21 cellular contexts compared by ENCODE assay signal in genomic region chr11:111909378-111909777, GRCh38. TPM values are rescaled to one million over a fixed set of nuclear protein-coding genes. Genes with fewer than 3 reads are reported as not detected.
DNase-seq lines count a peak whose midpoint lies in the region; ATAC-seq and TF ChIP-seq lines count a peak whose summit lies in the region.
"Had no signal": no experiment of that assay in that cellular context is flagged by ENCODE, and none has a peak within 500 bp of the region (broad histone marks: within the 10 kb centered on the region; RNA-seq: fewer than 3 reads in every experiment).

No MANE protein-coding gene starts in this region.

- H3K9me2 ChIP-seq in GM23338 (ENCODE audit: insufficient read depth) (no peaks in the 10 kb centered on the region), Karpas-422 (replicated peaks; ENCODE audit: insufficient read depth, low read length) (no peaks in the 10 kb centered on the region)

- H3K79me2 ChIP-seq in GM23338 (replicated peaks; ENCODE audit: insufficient read depth) = no peaks in the 10 kb centered on the region
- H3K79me2 ChIP-seq in Karpas-422 (ENCODE audit: low read length) = no peaks in the 10 kb centered on the region

- ATAC-seq in heart right ventricle = no peak
- no peak for ATAC-seq in right cardiac atrium
- no peak for ATAC-seq in GM23338
- ATAC-seq: A549; effector memory CD8-positive, alpha-beta T cell; foreskin keratinocyte had no signal

- peaks cover 29% of the 10 kb centered on the region for H3K4me1 Mint-ChIP-seq in GM23338

- H3K9me3 Mint-ChIP-seq in GM23338 = no peaks in the 10 kb centered on the region; the same call in 1 of the 3 replicates

- peaks cover 0 to 17% (median 4%) of the 10 kb centered on the region in 9 donors for H3K4me1 ChIP-seq in heart right ventricle
- no peaks in the 10 kb centered on the region for H3K4me1 ChIP-seq in right cardiac atrium (ENCODE audit: control insufficient read depth, insufficient read depth, low read length)
- H3K4me1 ChIP-seq in uterus = no peaks in the 10 kb centered on the region
- peaks cover 21% of the 10 kb centered on the region for H3K4me1 ChIP-seq in GM23338 (ENCODE audit: insufficient read depth)
- no peaks in the 10 kb centered on the region for H3K4me1 ChIP-seq in Karpas-422 (ENCODE audit: low read length)

- H2AFZ ChIP-seq in GM23338 = no peak overlapping the region
- H2AFZ ChIP-seq in Karpas-422 (ENCODE audit: low read length) = no peak overlapping the region

- no peak overlapping the region for H3K27ac Mint-ChIP-seq in GM23338
- H3K27ac Mint-ChIP-seq: effector memory CD8-positive, alpha-beta T cell had no signal

- WGBS in heart right ventricle, 2 donors = 41 to 46% methylated on average over 5 of the region's 5 CpGs
- WGBS in right cardiac atrium = 50% methylated on average over 5 of the region's 5 CpGs

- H3K36me3 ChIP-seq in heart right ventricle (peaks cover 0 to 32% (median 18%) of the 10 kb centered on the region in 9 donors), uterus (no peaks in the 10 kb centered on the region), GM23338 (ENCODE audit: insufficient read depth) (no peaks in the 10 kb centered on the region), Karpas-422 (ENCODE audit: insufficient read depth, low read length) (no peaks in the 10 kb centered on the region)
- H3K36me3 ChIP-seq: brain microvascular endothelial cell had no signal

- H3K36me3 Mint-ChIP-seq in GM23338 (ENCODE audit: low read depth) = no peaks in the 10 kb centered on the region

- intact Hi-C loops in heart right ventricle (cut with DNase I) (no loop called here), cardiac septum (cut with DNase I) (no loop called here), right cardiac atrium (cut with DNase I) (no loop called here), uterus (cut with DNase I; ENCODE audit: low total_unique reads) (no loop called here)

- H3K4me3 ChIP-seq in heart right ventricle (peak overlapping the region; percentile 51 to 69 (median 62)), right cardiac atrium (ENCODE audit: low read length) (peak overlapping the region; percentile 87), retinal pigment epithelial cell (ENCODE audit: low read length) (peak overlapping the region; percentile 41), uterus (no peak overlapping the region), GM23338 (no peak overlapping the region), Karpas-422 (ENCODE audit: low read length) (no peak overlapping the region)
- H3K4me3 ChIP-seq: A549, SK-N-MC had no signal

- DNase-seq in heart right ventricle (no peak), cardiac septum (ENCODE audit: low spot score) (no peak), right cardiac atrium (no peak), retinal pigment epithelial cell (ENCODE audit: low read depth) (no peak), uterus (no peak), GM23338 (ENCODE audit: low spot score) (no peak), Karpas-422 (no peak), dedifferentiated amniotic fluid mesenchymal stem cell (ENCODE audit: extremely low spot score) (no peak)
- DNase-seq: activated CD4-positive, alpha-beta T cell treated with anti-CD3 and anti-CD28 coated beads for 4 hours; activated CD8-positive, alpha-beta memory T cell treated with anti-CD3 and anti-CD28 coated beads, Interleukin-2, amount 50 U/mL, for 4 hours; activated naive CD4-positive, alpha-beta T cell treated with Interleukin-2 at 50 U/mL for 16 hours; brain microvascular endothelial cell; DND-41; effector memory CD8-positive, alpha-beta T cell; foreskin keratinocyte; NCI-H1694 treated with DMSO at 0.1 percent for 48 hours; OCI-M1 had no signal

- H4K20me1 ChIP-seq in GM23338 (replicated peaks; ENCODE audit: insufficient read depth) (no peaks in the 10 kb centered on the region), Karpas-422 (ENCODE audit: insufficient read depth, low read depth, low read length) (no peaks in the 10 kb centered on the region)

- H3K4me3 Mint-ChIP-seq in GM23338 = no peak overlapping the region
- H3K4me3 Mint-ChIP-seq: effector memory CD8-positive, alpha-beta T cell had no signal

- peaks cover 0 to 39% (median 0%) of the 10 kb centered on the region in 7 donors for H3K27me3 ChIP-seq in heart right ventricle
- no peaks in the 10 kb centered on the region for H3K27me3 ChIP-seq in right cardiac atrium (ENCODE audit: control insufficient read depth, insufficient read depth)
- H3K27me3 ChIP-seq in uterus = no peaks in the 10 kb centered on the region
- no peaks in the 10 kb centered on the region for H3K27me3 ChIP-seq in GM23338 (ENCODE audit: insufficient read depth)
- no peaks in the 10 kb centered on the region for H3K27me3 ChIP-seq in Karpas-422 (ENCODE audit: low read length)

- TF ChIP-seq CTCF in heart right ventricle (IDR thresholded peaks at IDR 0.05) (no peak), retinal pigment epithelial cell (conservative IDR thresholded peaks at IDR 0.05; ENCODE audit: low read depth, low read length) (no peak), uterus (IDR thresholded peaks at IDR 0.05) (no peak), GM23338 (conservative IDR thresholded peaks at IDR 0.05; ENCODE audit: low read depth in 2 of 2) (no peak)

- peaks cover 8% of the 10 kb centered on the region for H3K27me3 Mint-ChIP-seq in GM23338 (ENCODE audit: insufficient read depth, low read depth, poor library complexity)

- H3K27ac ChIP-seq in heart right ventricle = peak overlapping the region; percentile 94 to 99 (median 95)
- H3K27ac ChIP-seq in right cardiac atrium (ENCODE audit: low read length) = peak overlapping the region; percentile 96
- H3K27ac ChIP-seq in uterus = peak overlapping the region; percentile 93 to 98
- H3K27ac ChIP-seq in GM23338 (ENCODE audit: low read depth) = no peak overlapping the region
- H3K27ac ChIP-seq in Karpas-422 (ENCODE audit: low read length) = no peak overlapping the region
- H3K27ac ChIP-seq: A549, brain microvascular endothelial cell, foreskin keratinocyte, SK-N-MC had no signal

- no peak for TF ChIP-seq POLR2A in uterus (IDR thresholded peaks at IDR 0.05)

- no peak overlapping the region for H3K9ac ChIP-seq in Karpas-422 (ENCODE audit: low read length)

- H3F3A ChIP-seq in GM23338 (replicated peaks; ENCODE audit: low read depth) = no peaks in the 10 kb centered on the region

- H3K4me2 ChIP-seq in GM23338 (no peak overlapping the region), Karpas-422 (ENCODE audit: low read depth, low read length, poor library complexity, severe bottlenecking) (no peak overlapping the region)
- H3K4me2 ChIP-seq: A549 had no signal

- H3K9me3 ChIP-seq in heart right ventricle (no peaks in the 10 kb centered on the region), right cardiac atrium (ENCODE audit: control insufficient read depth, low read length) (no peaks in the 10 kb centered on the region), uterus (no peaks in the 10 kb centered on the region), Karpas-422 (ENCODE audit: low read length) (no peaks in the 10 kb centered on the region)
- H3K9me3 ChIP-seq: A549 had no signal

TF ChIP-seq in GM23338, 12 proteins besides CTCF, POLR2A, EP300 and RAD21 (continues in another document):
- no peak for TF ChIP-seq JUNB (IDR thresholded peaks at IDR 0.05; ENCODE audit: unreplicated experiment)

RNA-seq across cellular contexts. Expression of gene CRYAB, which starts 2.2 kb away (rescaled TPM):
- total RNA-seq in heart right ventricle (over 10,000 TPM in 2 of 10 donors, 1,000 to 10,000 TPM in 8; 7,877 to 10,608 (median 8,590) TPM), cardiac septum (8,606 TPM), right cardiac atrium (1,000 to 10,000 TPM; 4,923 to 5,929 (median 5,581) TPM), uterus (100 to 1,000 TPM in 1 of 4 donors, 10 to 100 TPM in 3; 19.9 to 179 (median 56.5) TPM)
- polyA plus RNA-seq in heart right ventricle (over 10,000 TPM in 1 of 2 donors, 1,000 to 10,000 TPM in 1; 7,695 to 25,436 TPM), right cardiac atrium (9,689 TPM), GM23338 (2016; fragmentation: Nextera tagmentation; extraction: Ambion mirVana) (8.4 and 9.6 TPM in 2 replicates)
- total RNA-seq in GM23338 (2014; rRNA removed; shearing (Covaris generic)) = 6.1 and 6.8 TPM in 2 replicates
- total RNA-seq in Karpas-422 (2014; rRNA removed; shearing (Covaris generic); ENCODE audit: low replicate concordance) = not detected in 2 replicates

RNA-seq across cellular contexts. Expression of gene HSPB2, which starts 3.2 kb away (rescaled TPM):
- total RNA-seq in heart right ventricle (10 to 100 TPM; 18.9 to 65.4 (median 29.1) TPM), cardiac septum (59.9 TPM), right cardiac atrium (100 to 1,000 TPM in 1 of 4 donors, 10 to 100 TPM in 3; 38.0 to 103 (median 69.2) TPM), uterus (1 to 10 TPM in 1 of 4 donors, under 1 TPM in 1, not detected in 2; 0.21 to 5.2 TPM)
- polyA plus RNA-seq in heart right ventricle (100 to 1,000 TPM in 1 of 2 donors, 10 to 100 TPM in 1; 37.7 to 136 TPM), right cardiac atrium (106 TPM), GM23338 (2016; fragmentation: Nextera tagmentation; extraction: Ambion mirVana) (2.2 and 2.6 TPM in 2 replicates)
- total RNA-seq in GM23338 (2014; rRNA removed; shearing (Covaris generic)) = 1.0 and 3.5 TPM in 2 replicates
- total RNA-seq in Karpas-422 (2014; rRNA removed; shearing (Covaris generic); ENCODE audit: low replicate concordance) = not detected in 2 replicates
- total RNA-seq: foreskin keratinocyte, lung microvascular endothelial cell, NCI-H460 had no signal
- polyA plus RNA-seq: A549 had no signal

RNA-seq across cellular contexts. Expression of gene C11orf52, which starts 9.3 kb away (rescaled TPM):
- total RNA-seq in heart right ventricle (1 to 10 TPM in 8 of 10 donors, under 1 TPM in 2; 0.48 to 4.1 (median 1.6) TPM), cardiac septum (2.6 TPM), right cardiac atrium (1 to 10 TPM; 2.2 to 5.5 (median 2.6) TPM), uterus (1 to 10 TPM in 2 of 4 donors, not detected in 2; 1.6 to 2.4 TPM)
- polyA plus RNA-seq in heart right ventricle (1 to 10 TPM; 3.0 to 3.2 TPM), right cardiac atrium (4.1 TPM), GM23338 (2016; fragmentation: Nextera tagmentation; extraction: Ambion mirVana) (4.1 and 4.7 TPM in 2 replicates)
- 1.0 TPM in 1 of 2 replicates, not detected in the other for total RNA-seq in GM23338 (2014; rRNA removed; shearing (Covaris generic))
- total RNA-seq in Karpas-422 (2014; rRNA removed; shearing (Covaris generic); ENCODE audit: low replicate concordance) = not detected in 2 replicates
- total RNA-seq: lung microvascular endothelial cell had no signal

RNA-seq across cellular contexts. Expression of gene DIXDC1, which starts 27.8 kb away (rescaled TPM):
- total RNA-seq in heart right ventricle (10 to 100 TPM in 9 of 10 donors, 1 to 10 TPM in 1; 5.6 to 36.8 (median 28.6) TPM), cardiac septum (29.0 TPM), right cardiac atrium (10 to 100 TPM; 23.1 to 34.8 (median 26.3) TPM), uterus (10 to 100 TPM; 38.7 to 63.0 (median 51.4) TPM)
- polyA plus RNA-seq in heart right ventricle (1 to 10 TPM; 4.7 to 5.6 TPM), right cardiac atrium (9.1 TPM), GM23338 (2016; fragmentation: Nextera tagmentation; extraction: Ambion mirVana) (9.4 and 9.6 TPM in 2 replicates)
- 17.2 and 18.1 TPM in 2 replicates for total RNA-seq in GM23338 (2014; rRNA removed; shearing (Covaris generic))
- total RNA-seq in Karpas-422 (2014; rRNA removed; shearing (Covaris generic); ENCODE audit: low replicate concordance) = 2.0 and 2.8 TPM in 2 replicates

RNA-seq across cellular contexts. Expression of gene CFAP68, which starts 30.0 kb away (rescaled TPM):
- 10 to 100 TPM; 17.5 to 38.5 (median 31.5) TPM for total RNA-seq in heart right ventricle
- polyA plus RNA-seq in heart right ventricle = 10 to 100 TPM; 14.7 to 24.6 TPM
- 27.8 TPM for total RNA-seq in cardiac septum
- total RNA-seq in right cardiac atrium = 10 to 100 TPM; 22.8 to 51.1 (median 32.0) TPM
- 51.5 TPM for polyA plus RNA-seq in right cardiac atrium
- 10 to 100 TPM in 1 of 4 donors, 1 to 10 TPM in 2, under 1 TPM in 1; 0.29 to 22.8 (median 4.2) TPM for total RNA-seq in uterus
- total RNA-seq in GM23338 (2014; rRNA removed; shearing (Covaris generic)) = 9.9 and 15.8 TPM in 2 replicates
- polyA plus RNA-seq in GM23338 (2016; fragmentation: Nextera tagmentation; extraction: Ambion mirVana) = 52.8 and 55.8 TPM in 2 replicates
- total RNA-seq in Karpas-422 (2014; rRNA removed; shearing (Covaris generic); ENCODE audit: low replicate concordance) = 31.5 and 40.7 TPM in 2 replicates

Comparison
In these comparisons a context has a peak if more than half of its experiments do, and no peak if none do; other contexts are left out.
1. H3K27ac ChIP-seq: peak in heart right ventricle (10 of 10), right cardiac atrium (single experiment) and uterus (2 of 2); none in GM23338 (single experiment) and Karpas-422 (single experiment).
2. H3K4me3 ChIP-seq: peak in heart right ventricle (10 of 10), right cardiac atrium (single experiment) and retinal pigment epithelial cell (single experiment); none in uterus (0 of 2), GM23338 (single experiment) and Karpas-422 (single experiment).
3. RNA of gene CRYAB, which starts 2.2 kb away (total RNA-seq): 7,877 to 10,608 TPM in heart right ventricle, 8,606 TPM in cardiac septum (single experiment) and 4,923 to 5,929 TPM in right cardiac atrium; 19.9 to 179 TPM in uterus, 6.1 to 6.8 TPM in GM23338 and not detected in Karpas-422; every median in the first group is over 10 times any median in the second.